Comparison of ENCODE assay signal across 9 cellular contexts in genomic region chr11:106917973-106918372, GRCh38.
DNase-seq lines count a peak whose midpoint lies in the region; ATAC-seq and TF ChIP-seq lines count a peak whose summit lies in the region.
"Had no signal": no experiment of that assay in that cellular context is flagged by ENCODE, and none has a peak within 500 bp of the region (broad histone marks: within the 10 kb centered on the region; RNA-seq: fewer than 3 reads in every experiment).

No MANE protein-coding gene starts in this region.

- TF ChIP-seq CTCF in C4-2B (conservative IDR thresholded peaks at IDR 0.05) (peak; percentile 46), endothelial cell (IDR thresholded peaks at IDR 0.05; ENCODE audit: unreplicated experiment) (no peak)

- H3K4me3 Mint-ChIP-seq in endothelial cell (ENCODE audit: unreplicated experiment): no peak overlapping the region
- H3K4me3 Mint-ChIP-seq in activated naive CD8-positive, alpha-beta T cell treated with anti-CD3 and anti-CD28 coated beads, Interleukin-2, amount 50 U/mL, for 24 hours: no peak overlapping the region
- H3K4me3 Mint-ChIP-seq in activated naive CD8-positive, alpha-beta T cell treated with anti-CD3 and anti-CD28 coated beads for 36 hours: no peak overlapping the region

- H3K9me3 Mint-ChIP-seq in endothelial cell (ENCODE audit: unreplicated experiment): no peaks in the 10 kb centered on the region
- H3K9me3 Mint-ChIP-seq in activated naive CD8-positive, alpha-beta T cell treated with anti-CD3 and anti-CD28 coated beads, Interleukin-2, amount 50 U/mL, for 24 hours: no peaks in the 10 kb centered on the region
- peaks cover 7% of the 10 kb centered on the region for H3K9me3 Mint-ChIP-seq in activated naive CD8-positive, alpha-beta T cell treated with anti-CD3 and anti-CD28 coated beads for 36 hours

- no peak overlapping the region for H3K27ac Mint-ChIP-seq in endothelial cell (ENCODE audit: unreplicated experiment)
- H3K27ac Mint-ChIP-seq in activated naive CD8-positive, alpha-beta T cell treated with anti-CD3 and anti-CD28 coated beads, Interleukin-2, amount 50 U/mL, for 24 hours: no peak overlapping the region
- H3K27ac Mint-ChIP-seq in activated naive CD8-positive, alpha-beta T cell treated with anti-CD3 and anti-CD28 coated beads for 36 hours: no peak overlapping the region

- no peaks in the 10 kb centered on the region for H3K27me3 Mint-ChIP-seq in endothelial cell (ENCODE audit: unreplicated experiment)
- H3K27me3 Mint-ChIP-seq in activated naive CD8-positive, alpha-beta T cell treated with anti-CD3 and anti-CD28 coated beads, Interleukin-2, amount 50 U/mL, for 24 hours: no peaks in the 10 kb centered on the region
- H3K27me3 Mint-ChIP-seq in activated naive CD8-positive, alpha-beta T cell treated with anti-CD3 and anti-CD28 coated beads for 36 hours: no peaks in the 10 kb centered on the region

- no peaks in the 10 kb centered on the region for H3K36me3 Mint-ChIP-seq in endothelial cell (ENCODE audit: low read depth, unreplicated experiment)
- H3K36me3 Mint-ChIP-seq in activated naive CD8-positive, alpha-beta T cell treated with anti-CD3 and anti-CD28 coated beads, Interleukin-2, amount 50 U/mL, for 24 hours (ENCODE audit: low read depth): no peaks in the 10 kb centered on the region
- no peaks in the 10 kb centered on the region for H3K36me3 Mint-ChIP-seq in activated naive CD8-positive, alpha-beta T cell treated with anti-CD3 and anti-CD28 coated beads for 36 hours

- DNase-seq in endothelial cell (ENCODE audit: low spot score) (peak; percentile 11), COLO668 (lab: John Stamatoyannopoulos, UW; ENCODE audit: unreplicated experiment) (no peak), NCI-H1105 treated with DMSO at 0.1 percent for 48 hours (lab: John Stamatoyannopoulos, UW) (no peak)
- no peak for DNase-seq in activated naive CD8-positive, alpha-beta T cell treated with anti-CD3 and anti-CD28 coated beads, Interleukin-2, amount 50 U/mL, for 24 hours
- no peak for DNase-seq in activated naive CD8-positive, alpha-beta T cell treated with anti-CD3 and anti-CD28 coated beads for 36 hours

- ATAC-seq in GM18909 (IDR thresholded peaks at IDR 0.05; ENCODE audit: poor library complexity, unreplicated experiment) (peak; percentile 85), HG03439 (IDR thresholded peaks at IDR 0.05; ENCODE audit: unreplicated experiment) (peak; percentile 84)
- ATAC-seq in activated naive CD8-positive, alpha-beta T cell treated with anti-CD3 and anti-CD28 coated beads, Interleukin-2, amount 50 U/mL, for 24 hours: no peak

- no peaks in the 10 kb centered on the region for H3K4me1 Mint-ChIP-seq in endothelial cell (ENCODE audit: unreplicated experiment)
- H3K4me1 Mint-ChIP-seq in activated naive CD8-positive, alpha-beta T cell treated with anti-CD3 and anti-CD28 coated beads, Interleukin-2, amount 50 U/mL, for 24 hours: no peaks in the 10 kb centered on the region
- no peaks in the 10 kb centered on the region for H3K4me1 Mint-ChIP-seq in activated naive CD8-positive, alpha-beta T cell treated with anti-CD3 and anti-CD28 coated beads for 36 hours

- no peak overlapping the region for H3K27ac ChIP-seq in C4-2B
- H3K27ac ChIP-seq: parathyroid adenoma had no signal
